12 cellular contexts compared by ENCODE assay signal in the genomic region with DNA sequence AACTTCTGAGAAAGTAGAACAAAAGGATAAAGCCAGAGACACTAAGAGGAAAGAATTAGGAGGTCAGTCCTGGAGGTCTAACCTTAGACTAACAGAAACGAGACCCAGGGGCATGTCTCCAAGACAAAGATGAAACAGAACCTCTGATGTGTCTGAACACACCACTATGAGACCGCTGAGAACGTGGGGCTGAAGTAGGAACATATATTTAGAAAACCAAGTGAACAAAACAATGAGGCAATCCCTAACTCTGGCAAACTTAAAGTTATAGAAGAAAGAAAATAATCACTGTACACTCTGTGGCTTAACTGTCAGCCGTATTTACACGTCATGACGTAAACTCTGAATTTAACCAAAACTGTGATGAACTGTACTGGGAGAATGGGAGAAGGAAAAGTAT. TPM values are rescaled to one million over a fixed set of nuclear protein-coding genes. Genes with fewer than 3 reads are reported as not detected.
DNase-seq lines count a peak whose midpoint lies in the region; TF ChIP-seq lines count a peak whose summit lies in the region.
"Had no signal": no experiment of that assay in that cellular context is flagged by ENCODE, and none has a peak within 500 bp of the region (broad histone marks: within the 10 kb centered on the region; RNA-seq: fewer than 3 reads in every experiment).

No MANE protein-coding gene starts in this region.

- TF ChIP-seq CTCF in Peyer's patch (IDR thresholded peaks at IDR 0.05) (no peak), neural progenitor cell (IDR thresholded peaks at IDR 0.05) (no peak)

- peaks cover 72% of the 10 kb centered on the region for H4K20me1 ChIP-seq in neural progenitor cell (ENCODE audit: low read depth)

- H3K79me2 ChIP-seq in ACC112 (ENCODE audit: control insufficient read depth, insufficient read depth, low read length, unreplicated experiment) (peaks cover 68% of the 10 kb centered on the region), neural progenitor cell (ENCODE audit: low read depth) (peaks cover 47% of the 10 kb centered on the region)

- peak overlapping the region; percentile 97 for H3K27ac Mint-ChIP-seq in neural progenitor cell

- H3K36me3 Mint-ChIP-seq in neural progenitor cell, result peaks cover 27% of the 10 kb centered on the region

- H3K27me3 Mint-ChIP-seq in neural progenitor cell (ENCODE audit: insufficient read depth, low read depth), result peaks cover 4% of the 10 kb centered on the region

- no peaks in the 10 kb centered on the region for H3K9me3 Mint-ChIP-seq in neural progenitor cell

- peaks cover 72% of the 10 kb centered on the region for H3K4me1 ChIP-seq in ACC112 (ENCODE audit: control insufficient read depth, insufficient read depth, low read length, unreplicated experiment)
- H3K4me1 ChIP-seq in Peyer's patch, result peaks cover 0 to 37% (median 8%) of the 10 kb centered on the region in 4 donors
- peaks cover 40% of the 10 kb centered on the region for H3K4me1 ChIP-seq in neural progenitor cell

- peak overlapping the region; percentile 66 for H3K4me2 ChIP-seq in neural progenitor cell
- H3K4me2 ChIP-seq: BLaER1 had no signal

- H3F3A ChIP-seq in neural progenitor cell (ENCODE audit: low read depth), result peaks cover 20% of the 10 kb centered on the region

- no peak overlapping the region for H2AFZ ChIP-seq in ACC112 (ENCODE audit: low read length, unreplicated experiment)
- H2AFZ ChIP-seq in neural progenitor cell (replicated peaks), result no peak overlapping the region

- no peaks in the 10 kb centered on the region for H3K9me3 ChIP-seq in Peyer's patch
- no peaks in the 10 kb centered on the region for H3K9me3 ChIP-seq in neural progenitor cell (ENCODE audit: low read depth)
- H3K9me3 ChIP-seq: BLaER1 had no signal

- DNase-seq in Peyer's patch (no peak), fibroblast of gingiva (ENCODE audit: low read depth) (peak; percentile 62), neural progenitor cell (ENCODE audit: low spot score) (no peak), DMS114 treated with DMSO at 0.1 percent for 48 hours (lab: John Stamatoyannopoulos, UW; ENCODE audit: unreplicated experiment) (no peak), NCI-H226 (no peak), NCI-H1694 (lab: John Stamatoyannopoulos, UW) (no peak), NCI-H2107 treated with DMSO at 0.1 percent for 48 hours (lab: John Stamatoyannopoulos, UW; ENCODE audit: unreplicated experiment) (no peak)
- DNase-seq: activated CD8-positive, alpha-beta memory T cell treated with anti-CD3 and anti-CD28 coated beads, Interleukin-2, amount 50 U/mL, for 48 hours; NCI-H1048; T-helper 9 cell had no signal

- no peak overlapping the region for H3K9ac ChIP-seq in neural progenitor cell
- H3K9ac ChIP-seq: BLaER1 had no signal

- H3K27ac ChIP-seq in ACC112 (ENCODE audit: low read depth, low read length) (peak overlapping the region; percentile 73), Peyer's patch (peak overlapping the region in 3 of 4 donors; percentile 52 to 91 (median 80)), neural progenitor cell (no peak overlapping the region)
- H3K27ac ChIP-seq: BLaER1 had no signal

- peaks cover 75% of the 10 kb centered on the region for H3K4me1 Mint-ChIP-seq in neural progenitor cell

- TF ChIP-seq POLR2A in Peyer's patch (IDR thresholded peaks at IDR 0.05), result no peak

- H3K36me3 ChIP-seq in ACC112 (ENCODE audit: insufficient read depth, low read length), result peaks cover 33% of the 10 kb centered on the region
- peaks cover 0 to 46% (median 0%) of the 10 kb centered on the region in 3 donors for H3K36me3 ChIP-seq in Peyer's patch
- H3K36me3 ChIP-seq in neural progenitor cell, result no peaks in the 10 kb centered on the region

- no peak overlapping the region for H3K4me3 ChIP-seq in ACC112 (ENCODE audit: low read depth, low read length)
- no peak overlapping the region for H3K4me3 ChIP-seq in Peyer's patch
- H3K4me3 ChIP-seq in neural progenitor cell, result peak overlapping the region; percentile 23
- H3K4me3 ChIP-seq: BLaER1 had no signal

- H3K4me3 Mint-ChIP-seq in neural progenitor cell, result peak overlapping the region; percentile 14

- H3K27me3 ChIP-seq in ACC112 (ENCODE audit: insufficient read depth, low read length) (no peaks in the 10 kb centered on the region), Peyer's patch (no peaks in the 10 kb centered on the region), neural progenitor cell (no peaks in the 10 kb centered on the region)
- H3K27me3 ChIP-seq: BLaER1 had no signal

RNA-seq across cellular contexts. Expression of a gene that starts 17.9 kb away (rescaled TPM):
- total RNA-seq in Peyer's patch (10 to 100 TPM; 18.4 to 53.6 (median 28.8) TPM), neural progenitor cell (ENCODE audit: low replicate concordance) (40.9 and 57.5 TPM in 2 replicates)

RNA-seq across cellular contexts. Expression of a gene that starts 18.2 kb away (rescaled TPM):
- total RNA-seq in Peyer's patch, result 10 to 100 TPM; 43.8 to 77.0 (median 57.3) TPM
- total RNA-seq in neural progenitor cell (ENCODE audit: low replicate concordance), result 28.4 and 33.7 TPM in 2 replicates
